Comparison of ENCODE assay signal across 8 cellular contexts in genomic region chr1:198167436-198167934, GRCh38. TPM values are rescaled to one million over a fixed set of nuclear protein-coding genes. Genes with fewer than 3 reads are reported as not detected.
DNase-seq lines count a peak whose midpoint lies in the region; ATAC-seq, FAIRE-seq and TF ChIP-seq lines count a peak whose summit lies in the region.

No MANE protein-coding gene starts in this region.

- DNase-seq in GM13976 (ENCODE audit: low spot score) (peak; percentile 13), KBM-7 (peak; percentile 61), amniotic epithelial cell (ENCODE audit: low read depth) (peak; percentile 61), renal cortical epithelial cell (ENCODE audit: low read depth) (peak; percentile 61), frontal cortex (ENCODE audit: low spot score in 2 of 2) (no peak), DMS79 (lab: John Stamatoyannopoulos, UW) (no peak), type B pancreatic cell (ENCODE audit: extremely low spot score, unreplicated experiment) (no peak)

- no peaks in the 10 kb centered on the region for H3K9me3 Mint-ChIP-seq in type B pancreatic cell

- peaks cover 32% of the 10 kb centered on the region for H3K4me1 Mint-ChIP-seq in type B pancreatic cell (ENCODE audit: unreplicated experiment)

- H3K27ac Mint-ChIP-seq in type B pancreatic cell = no peak overlapping the region

- no peak for FAIRE-seq in frontal cortex (lab: Jason Lieb, UNC)

- H3K36me3 Mint-ChIP-seq in type B pancreatic cell = peaks cover 4% of the 10 kb centered on the region

- peak; percentile 69 for ATAC-seq in GM21576 (IDR thresholded peaks at IDR 0.05; ENCODE audit: unreplicated experiment)

- H3K27me3 Mint-ChIP-seq in type B pancreatic cell = no peaks in the 10 kb centered on the region

- TF ChIP-seq CTCF in GM13976 (IDR thresholded peaks at IDR 0.05; ENCODE audit: borderline replicate concordance, control extremely low read depth, extremely low read depth, insufficient read depth, missing control alignments) = no peak
- TF ChIP-seq CTCF in type B pancreatic cell (conservative IDR thresholded peaks at IDR 0.05) = no peak

- in situ Hi-C loops in GM13976 (cut with MboI; ENCODE audit: low sequenced_read_pairs, unreplicated experiment) = loop anchor here (25.0 kb wide), 1 partner anchor 470 kb away; the partner anchor contains the start of gene PTPRC
- in situ Hi-C loops in KBM-7 (cut with MboI; ENCODE audit: low pct_unique_long_range_greater_than_20kb, low sequenced_read_pairs) = no loop called here

- no peak overlapping the region for H3K4me3 Mint-ChIP-seq in type B pancreatic cell

RNA-seq across cellular contexts. Expression of gene NEK7, which starts 10.7 kb away (rescaled TPM):
- total RNA-seq in renal cortical epithelial cell (59.1 and 84.0 TPM in 2 replicates), frontal cortex (15.1 TPM), type B pancreatic cell (ENCODE audit: low replicate concordance) (35.1 and 42.5 TPM in 2 replicates)

Comparison
In these comparisons a context has a peak if more than half of its experiments do, and no peak if none do; other contexts are left out.
1. DNase-seq: peak in GM13976 (single experiment), KBM-7 (single experiment), amniotic epithelial cell (single experiment) and renal cortical epithelial cell (single experiment); none in frontal cortex (0 of 2), DMS79 (single experiment) and type B pancreatic cell (single experiment).